3 cellular contexts compared by ENCODE assay signal in genomic region chr11:78385205-78385604, GRCh38.
A peak's percentile ranks its signal among the peaks of the same experiment; 100 is the strongest.
TF ChIP-seq lines count a peak whose summit lies in the region.

No MANE protein-coding gene starts in this region.

TF ChIP-seq in HEK293, 187 proteins besides CTCF, POLR2A, EP300 and RAD21:
- no peak for TF ChIP-seq ZNF626 (tag by site-specific recombination; IDR thresholded peaks at IDR 0.05)
- TF ChIP-seq KLF1 (tag by site-specific recombination; IDR thresholded peaks at IDR 0.05), result no peak
- peak; percentile 77 for TF ChIP-seq SETDB1 (IDR thresholded peaks at IDR 0.05; ENCODE audit: insufficient read length, low read length)
- no peak for TF ChIP-seq ZEB2 (tag by site-specific recombination; IDR thresholded peaks at IDR 0.05)
- no peak for TF ChIP-seq ZNF155 (tag by site-specific recombination; IDR thresholded peaks at IDR 0.05)
TF ChIP-seq in HEK293: peak in this region for 1.

TF ChIP-seq in K562, 482 proteins besides CTCF, POLR2A, EP300 and RAD21:
- TF ChIP-seq ZBTB9 (CRISPR knock-in tag; IDR thresholded peaks at IDR 0.05) (no peak), ZNF75A (CRISPR knock-in tag; IDR thresholded peaks at IDR 0.05) (peak; percentile 94), TRIM28 (IDR thresholded peaks at IDR 0.05) (peak; percentile 75)

TF ChIP-seq in SK-N-SH treated with all-trans-retinoic acid at 6 μM for 48 hours, 23 proteins besides CTCF, POLR2A, EP300 and RAD21:
- TF ChIP-seq TSHZ2 (CRISPR knock-in tag; IDR thresholded peaks at IDR 0.05), result no peak
- no peak for TF ChIP-seq OSR1 (CRISPR knock-in tag; IDR thresholded peaks at IDR 0.05)
- TF ChIP-seq ZFP30 (CRISPR knock-in tag; IDR thresholded peaks at IDR 0.05), result no peak
- no peak for TF ChIP-seq ZNF70 (CRISPR knock-in tag; IDR thresholded peaks at IDR 0.05)
- TF ChIP-seq CREB5 (CRISPR knock-in tag; IDR thresholded peaks at IDR 0.05; ENCODE audit: low read depth), result no peak
- TF ChIP-seq TCF4 (CRISPR knock-in tag; IDR thresholded peaks at IDR 0.05; ENCODE audit: borderline replicate concordance), result no peak
- TF ChIP-seq POU6F1 (CRISPR knock-in tag; IDR thresholded peaks at IDR 0.05; ENCODE audit: borderline replicate concordance, low read depth), result no peak
- no peak for TF ChIP-seq ZNF8 (CRISPR knock-in tag; IDR thresholded peaks at IDR 0.05)
- no peak for TF ChIP-seq ZNF565 (CRISPR knock-in tag; conservative IDR thresholded peaks at IDR 0.05; ENCODE audit: low read depth)
- no peak for TF ChIP-seq ZC3H10 (CRISPR knock-in tag; IDR thresholded peaks at IDR 0.05)
- TF ChIP-seq CSDC2 (CRISPR knock-in tag; IDR thresholded peaks at IDR 0.05), result no peak
